In genomic region chr2:197140045-197140444, GRCh38 we compare ENCODE assay signal across 23 cellular contexts.
DNase-seq lines count a peak whose midpoint lies in the region; ATAC-seq and TF ChIP-seq lines count a peak whose summit lies in the region.
"Had no signal": no experiment of that assay in that cellular context is flagged by ENCODE, and none has a peak within 500 bp of the region (broad histone marks: within the 10 kb centered on the region; RNA-seq: fewer than 3 reads in every experiment).

No MANE protein-coding gene starts in this region.

- H3K4me3 Mint-ChIP-seq in CD14-positive monocyte, result no peak overlapping the region
- no peak overlapping the region for H3K4me3 Mint-ChIP-seq in CD8-positive, alpha-beta T cell
- no peak overlapping the region for H3K4me3 Mint-ChIP-seq in T-helper 17 cell
- peak overlapping the region; percentile 59 to 77 (median 73) for H3K4me3 Mint-ChIP-seq in immature natural killer cell
- H3K4me3 Mint-ChIP-seq: neural progenitor cell, type B pancreatic cell had no signal

- H3K27ac Mint-ChIP-seq in CD14-positive monocyte, result peak overlapping the region in 4 of 7 donors; percentile 38 to 75 (median 49)
- peak overlapping the region; percentile 85 for H3K27ac Mint-ChIP-seq in CD8-positive, alpha-beta T cell
- H3K27ac Mint-ChIP-seq in T-helper 17 cell, result peak overlapping the region; percentile 94
- peak overlapping the region; percentile 77 to 94 (median 91) for H3K27ac Mint-ChIP-seq in immature natural killer cell
- H3K27ac Mint-ChIP-seq: neural progenitor cell, type B pancreatic cell had no signal

- no peaks in the 10 kb centered on the region for H3K9me3 ChIP-seq in CD8-positive, alpha-beta T cell (ENCODE audit: low read length)
- H3K9me3 ChIP-seq in T-helper 17 cell (ENCODE audit: control insufficient read depth, low read length, poor library complexity, severe bottlenecking), result no peaks in the 10 kb centered on the region
- no peaks in the 10 kb centered on the region for H3K9me3 ChIP-seq in ascending aorta
- H3K9me3 ChIP-seq: breast epithelium, prostate gland, stomach had no signal

- CTCF ChIA-PET in CD8-positive, alpha-beta T cell (lab: Charles Lee), result interaction anchor here (1.5 to 4.0 kb wide), 3 partner anchors 12 to 37 kb away, joined by 3 to 12 read pairs (median 6); no protein-coding TSS in a partner anchor

- intact Hi-C loops in CD14-positive monocyte (cut with micrococcal nuclease) (no loop called here), ascending aorta (cut with DNase I) (no loop called here)
- intact Hi-C loops in CD8-positive, alpha-beta T cell (cut with DNase I, micrococcal nuclease), result no loop called here

- peaks cover 14% of the 10 kb centered on the region for H3K36me3 ChIP-seq in CD8-positive, alpha-beta T cell (ENCODE audit: insufficient read depth, low read length)
- H3K36me3 ChIP-seq in ascending aorta, result peaks cover 0 to under 1% of the 10 kb centered on the region in 2 donors
- H3K36me3 ChIP-seq: breast epithelium, neural progenitor cell, prostate gland had no signal

- POLR2A ChIA-PET in CD8-positive, alpha-beta T cell (lab: Charles Lee), result no interaction called here

- no peak overlapping the region for H3K27ac ChIP-seq in CD8-positive, alpha-beta T cell (ENCODE audit: low read depth, low read length)
- H3K27ac ChIP-seq in ascending aorta, result no peak overlapping the region
- H3K27ac ChIP-seq: breast epithelium, coronary artery, neural progenitor cell, prostate gland, stomach had no signal

- no peaks in the 10 kb centered on the region for H3K27me3 ChIP-seq in CD8-positive, alpha-beta T cell (ENCODE audit: insufficient read depth, low read length)
- H3K27me3 ChIP-seq in ascending aorta, result no peaks in the 10 kb centered on the region
- H3K27me3 ChIP-seq: breast epithelium, neural progenitor cell, stomach had no signal

- H3K4me3 ChIP-seq in CD8-positive, alpha-beta T cell (ENCODE audit: low read depth, low read length), result no peak overlapping the region
- no peak overlapping the region for H3K4me3 ChIP-seq in ascending aorta
- H3K4me3 ChIP-seq: breast epithelium, coronary artery, neural progenitor cell, prostate gland, stomach had no signal

- DNase-seq in CD14-positive monocyte (ENCODE audit: low spot score) (no peak), T-helper 17 cell (no peak), immature natural killer cell (peak; percentile 34 to 58 (median 54)), GM20000 (ENCODE audit: low spot score) (no peak), ascending aorta (ENCODE audit: low spot score in 2 of 2) (no peak)
- no peak for DNase-seq in CD8-positive, alpha-beta T cell
- DNase-seq: DMS79; midbrain; NCI-H1105; NCI-H2081 treated with DMSO at 0.1 percent for 48 hours; NCI-H510A; RPMI8226; stimulated activated CD4-positive, alpha-beta T cell treated with anti-CD3 and anti-CD28 coated beads, Interleukin-2, amount 100 ng/mL, for 24 hours; stomach had no signal

- H3K4me1 Mint-ChIP-seq in CD14-positive monocyte (peaks cover 51% of the 10 kb centered on the region), T-helper 17 cell (peaks cover 55% of the 10 kb centered on the region), immature natural killer cell (peaks cover 86 to 95% of the 10 kb centered on the region in 2 donors)
- peaks cover 88% of the 10 kb centered on the region for H3K4me1 Mint-ChIP-seq in CD8-positive, alpha-beta T cell (ENCODE audit: low read depth)

- no peak for TF ChIP-seq CTCF in CD14-positive monocyte (IDR thresholded peaks at IDR 0.05)
- no peak for TF ChIP-seq CTCF in CD8-positive, alpha-beta T cell (IDR thresholded peaks at IDR 0.05)
- TF ChIP-seq CTCF in GM20000 (IDR thresholded peaks at IDR 0.05; ENCODE audit: extremely low read depth, missing control alignments), result no peak
- no peak for TF ChIP-seq CTCF in ascending aorta (IDR thresholded peaks at IDR 0.05)

- ATAC-seq in CD8-positive, alpha-beta T cell, result peak; percentile 27
- peak; percentile 32 for ATAC-seq in T-helper 17 cell
- no peak for ATAC-seq in GM19035 (IDR thresholded peaks at IDR 0.05; ENCODE audit: unreplicated experiment)
- ATAC-seq in HG03139 (IDR thresholded peaks at IDR 0.05; ENCODE audit: unreplicated experiment), result no peak
- ATAC-seq: left lobe of liver, SK-N-SH treated with all-trans-retinoic acid at 6 μM for 48 hours had no signal

- no peaks in the 10 kb centered on the region for H3K27me3 Mint-ChIP-seq in CD14-positive monocyte (ENCODE audit: low read depth in 3 of 3)
- H3K27me3 Mint-ChIP-seq in CD8-positive, alpha-beta T cell (ENCODE audit: low read depth), result no peaks in the 10 kb centered on the region
- H3K27me3 Mint-ChIP-seq in T-helper 17 cell, result no peaks in the 10 kb centered on the region
- H3K27me3 Mint-ChIP-seq in immature natural killer cell (ENCODE audit: low read depth in 3 of 3), result peaks cover 0 to 3% (median 2%) of the 10 kb centered on the region in 3 donors
- H3K27me3 Mint-ChIP-seq: type B pancreatic cell had no signal

- H3K36me3 Mint-ChIP-seq in CD14-positive monocyte (peaks cover 22 to 33% of the 10 kb centered on the region in 2 donors), T-helper 17 cell (ENCODE audit: low read depth) (peaks cover 7% of the 10 kb centered on the region), immature natural killer cell (peaks cover 9 to 18% (median 15%) of the 10 kb centered on the region in 3 donors)
- peaks cover 56% of the 10 kb centered on the region for H3K36me3 Mint-ChIP-seq in CD8-positive, alpha-beta T cell
- H3K36me3 Mint-ChIP-seq: neural progenitor cell, type B pancreatic cell had no signal

- peaks cover 81% of the 10 kb centered on the region for H3K4me1 ChIP-seq in CD8-positive, alpha-beta T cell (ENCODE audit: insufficient read depth, low read length)
- H3K4me1 ChIP-seq in ascending aorta, result peaks cover 2 to 19% of the 10 kb centered on the region in 2 donors
- H3K4me1 ChIP-seq: breast epithelium, prostate gland had no signal

- no peaks in the 10 kb centered on the region for H3K9me3 Mint-ChIP-seq in CD14-positive monocyte
- H3K9me3 Mint-ChIP-seq in CD8-positive, alpha-beta T cell, result no peaks in the 10 kb centered on the region
- no peaks in the 10 kb centered on the region for H3K9me3 Mint-ChIP-seq in immature natural killer cell
- H3K9me3 Mint-ChIP-seq: neural progenitor cell, type B pancreatic cell had no signal

Comparison
In these comparisons a context has a peak if more than half of its experiments do, and no peak if none do; other contexts are left out.
1. DNase-seq: peak in immature natural killer cell (3 of 3); none in CD14-positive monocyte (single experiment), CD8-positive, alpha-beta T cell (0 of 7), T-helper 17 cell (0 of 3), GM20000 (single experiment) and ascending aorta (0 of 2).
2. H3K4me3 Mint-ChIP-seq: peak in immature natural killer cell (5 of 5); none in CD14-positive monocyte (0 of 2), CD8-positive, alpha-beta T cell (single experiment) and T-helper 17 cell (single experiment).
3. ATAC-seq: peak in CD8-positive, alpha-beta T cell (single experiment) and T-helper 17 cell (single experiment); none in GM19035 (single experiment) and HG03139 (single experiment).
4. Peak in every context shown above with its lines, with median percentiles within 50 percentile points of each other: H3K27ac Mint-ChIP-seq.